ENCODE assay signal across 6 cellular contexts in the genomic region with DNA sequence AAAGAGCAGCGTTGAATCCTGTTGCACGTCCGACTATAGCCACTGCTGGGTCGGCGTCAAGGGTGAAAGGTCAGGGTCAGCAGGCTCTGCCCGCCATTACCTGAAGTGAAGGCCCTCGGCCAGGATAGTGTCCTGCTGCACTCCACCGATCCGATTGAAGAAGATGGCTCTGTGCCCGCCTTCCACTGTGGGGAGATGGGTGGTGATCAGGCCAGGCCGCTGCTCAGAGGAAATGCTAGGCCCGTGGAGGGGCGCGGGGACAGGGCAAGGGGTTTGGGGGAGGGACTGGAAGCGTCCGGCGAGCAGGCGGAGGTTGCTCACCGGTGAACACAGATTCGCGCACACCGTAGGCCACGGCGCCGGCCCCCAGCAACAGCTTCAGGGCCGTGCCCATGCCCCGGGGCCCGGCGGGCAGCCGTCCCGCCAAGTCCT. TPM values are rescaled to one million over a fixed set of nuclear protein-coding genes. Genes with fewer than 3 reads are reported as not detected.
DNase-seq lines count a peak whose midpoint lies in the region; ATAC-seq and TF ChIP-seq lines count a peak whose summit lies in the region.

No MANE protein-coding gene starts in this region.

- H3K4me2 ChIP-seq in neuronal stem cell (ENCODE audit: insufficient read depth, low read length, poor library complexity, severe bottlenecking) = peak overlapping the region; percentile 97

- H3K27ac ChIP-seq in breast epithelium (peak overlapping the region; percentile 92 to 94), neuronal stem cell (replicated peaks; ENCODE audit: low read length) (no peak overlapping the region)

- peak overlapping the region; percentile 93 for H3K23ac ChIP-seq in neuronal stem cell (ENCODE audit: low read depth, low read length, poor library complexity)

- H2AFZ ChIP-seq in neuronal stem cell (ENCODE audit: low read length) = peak overlapping the region; percentile 79

- H2BK120ac ChIP-seq in neuronal stem cell (ENCODE audit: low read depth, low read length) = no peak overlapping the region

- H4K8ac ChIP-seq in neuronal stem cell (ENCODE audit: low read depth, low read length) = peak overlapping the region; percentile 93

- DNase-seq in BE2C (no peak), breast epithelium (ENCODE audit: low spot score in 2 of 2) (no peak), neuronal stem cell (ENCODE audit: low spot score) (no peak)

- H3K4me3 ChIP-seq in BE2C (ENCODE audit: low read depth, low read length) (peak overlapping the region; percentile 100), breast epithelium (peak overlapping the region; percentile 81 to 98 (median 90)), neuronal stem cell (ENCODE audit: low read length in 2 of 2) (peak overlapping the region; percentile 75 to 96)

- peak overlapping the region; percentile 93 for H3K9ac ChIP-seq in neuronal stem cell (ENCODE audit: low read depth, low read length, poor library complexity)

- peak overlapping the region; percentile 13 for H3K4ac ChIP-seq in neuronal stem cell (ENCODE audit: low read length)

- TF ChIP-seq POLR2A in breast epithelium (IDR thresholded peaks at IDR 0.05) = no peak

- peak overlapping the region; percentile 91 for H2AK5ac ChIP-seq in neuronal stem cell (ENCODE audit: low read depth, low read length)

- H4K91ac ChIP-seq in neuronal stem cell (ENCODE audit: low read depth, low read length, poor library complexity) = no peak overlapping the region

- no peak overlapping the region for H2BK12ac ChIP-seq in neuronal stem cell (ENCODE audit: low read length)

- H2BK5ac ChIP-seq in neuronal stem cell (ENCODE audit: low read length) = peak overlapping the region; percentile 96

- H3K14ac ChIP-seq in neuronal stem cell (ENCODE audit: low read length) = peak overlapping the region; percentile 78

- H3K27me3 ChIP-seq in BE2C (no peaks in the 10 kb centered on the region), breast epithelium (no peaks in the 10 kb centered on the region), neuronal stem cell (ENCODE audit: control insufficient read depth in 3 of 3, insufficient read depth in 3 of 3, low read depth in 1 of 3, low read length in 3 of 3) (no peaks in the 10 kb centered on the region)

- H3K9me3 ChIP-seq in BE2C (no peaks in the 10 kb centered on the region), breast epithelium (no peaks in the 10 kb centered on the region), neuronal stem cell (replicated peaks in 1 of 2; ENCODE audit: control insufficient read depth in 2 of 2, insufficient read depth in 1 of 2, low read depth in 1 of 2, low read length in 2 of 2) (no peaks in the 10 kb centered on the region)

- WGBS in neuronal stem cell (ENCODE audit: extremely low coverage in 2 of 2, insufficient read length in 2 of 2, insufficient replicate concordance in 1 of 2), 2 donors = no CpG with 5 or more reads among the region's 31 CpGs

- no peak for TF ChIP-seq CTCF in BE2C (IDR thresholded peaks at IDR 0.05; ENCODE audit: low read depth, low read length)
- no peak for TF ChIP-seq CTCF in breast epithelium (IDR thresholded peaks at IDR 0.05)

- ATAC-seq in HG03025 (IDR thresholded peaks at IDR 0.05; ENCODE audit: low FRiP score, unreplicated experiment) (peak; percentile 18), GM19035 (IDR thresholded peaks at IDR 0.05; ENCODE audit: unreplicated experiment) (no peak), HG03342 (IDR thresholded peaks at IDR 0.05; ENCODE audit: unreplicated experiment) (no peak)

- intact Hi-C loops in breast epithelium (cut with DNase I; ENCODE audit: low total_unique reads) = no loop called here

- peak overlapping the region; percentile 81 for H3K18ac ChIP-seq in neuronal stem cell (ENCODE audit: low read length)

- peaks cover 68% of the 10 kb centered on the region for H3K36me3 ChIP-seq in BE2C
- H3K36me3 ChIP-seq in breast epithelium = peaks cover 8% of the 10 kb centered on the region
- peaks cover 44 to 63% of the 10 kb centered on the region in 2 donors for H3K36me3 ChIP-seq in neuronal stem cell (replicated peaks in 1 of 2; ENCODE audit: control insufficient read depth in 2 of 2, insufficient read depth in 2 of 2, low read length in 2 of 2)

- H3K4me1 ChIP-seq in BE2C = peaks cover 4% of the 10 kb centered on the region; the same call in 1 of the 2 replicates
- H3K4me1 ChIP-seq in breast epithelium = peaks cover 4 to 24% of the 10 kb centered on the region in 2 donors
- H3K4me1 ChIP-seq in neuronal stem cell (ENCODE audit: control insufficient read depth in 2 of 2, insufficient read depth in 1 of 2, low read depth in 1 of 2, low read length in 2 of 2) = peaks cover 7 to 14% of the 10 kb centered on the region in 2 donors

- H3K79me1 ChIP-seq in neuronal stem cell (ENCODE audit: low read depth, low read length) = peaks cover 3% of the 10 kb centered on the region

- peak overlapping the region; percentile 68 for H2BK15ac ChIP-seq in neuronal stem cell (ENCODE audit: low read length)

RNA-seq across cellular contexts. Expression of a gene that starts 0.4 kb away (rescaled TPM):
- polyA plus RNA-seq in BE2C (2012; ENCODE audit: insufficient read depth, insufficient read length, low read depth) = 577 TPM
- 100 to 1,000 TPM; 194 to 237 (median 221) TPM for total RNA-seq in breast epithelium
- 315 TPM for polyA plus RNA-seq in neuronal stem cell (2013, experiment 1 of 2)
- 311 TPM for polyA plus RNA-seq in neuronal stem cell (2013, experiment 2 of 2)

RNA-seq across cellular contexts. Expression of a gene that starts 0.6 kb away (rescaled TPM):
- 143 TPM for polyA plus RNA-seq in BE2C (2012; ENCODE audit: insufficient read depth, insufficient read length, low read depth)
- 10 to 100 TPM; 29.6 to 52.0 (median 49.5) TPM for total RNA-seq in breast epithelium
- 24.4 TPM for polyA plus RNA-seq in neuronal stem cell (2013, experiment 1 of 2)
- 24.2 TPM for polyA plus RNA-seq in neuronal stem cell (2013, experiment 2 of 2)

RNA-seq across cellular contexts. Expression of a gene that starts 19.0 kb away (rescaled TPM):
- not detected for polyA plus RNA-seq in BE2C (2012; ENCODE audit: insufficient read depth, insufficient read length, low read depth)
- 10 to 100 TPM; 14.7 to 28.0 (median 20.3) TPM for total RNA-seq in breast epithelium
- 3.2 TPM for polyA plus RNA-seq in neuronal stem cell (2013, experiment 1 of 2)
- 2.7 TPM for polyA plus RNA-seq in neuronal stem cell (2013, experiment 2 of 2)

RNA-seq across cellular contexts. Expression of a gene that starts 26.3 kb away (rescaled TPM):
- polyA plus RNA-seq in BE2C (2012; ENCODE audit: insufficient read depth, insufficient read length, low read depth) = 616 TPM
- total RNA-seq in breast epithelium = 100 to 1,000 TPM; 515 to 824 (median 547) TPM
- 511 TPM for polyA plus RNA-seq in neuronal stem cell (2013, experiment 1 of 2)
- 489 TPM for polyA plus RNA-seq in neuronal stem cell (2013, experiment 2 of 2)

RNA-seq across cellular contexts. Expression of a gene that starts 26.5 kb away (rescaled TPM):
- polyA plus RNA-seq in BE2C (2012; ENCODE audit: insufficient read depth, insufficient read length, low read depth) = not detected
- not detected for total RNA-seq in breast epithelium
- polyA plus RNA-seq in neuronal stem cell (2013, experiment 1 of 2) = not detected
- polyA plus RNA-seq in neuronal stem cell (2013, experiment 2 of 2) = not detected
